ENCODE assay signal across 16 cellular contexts in the genomic region with DNA sequence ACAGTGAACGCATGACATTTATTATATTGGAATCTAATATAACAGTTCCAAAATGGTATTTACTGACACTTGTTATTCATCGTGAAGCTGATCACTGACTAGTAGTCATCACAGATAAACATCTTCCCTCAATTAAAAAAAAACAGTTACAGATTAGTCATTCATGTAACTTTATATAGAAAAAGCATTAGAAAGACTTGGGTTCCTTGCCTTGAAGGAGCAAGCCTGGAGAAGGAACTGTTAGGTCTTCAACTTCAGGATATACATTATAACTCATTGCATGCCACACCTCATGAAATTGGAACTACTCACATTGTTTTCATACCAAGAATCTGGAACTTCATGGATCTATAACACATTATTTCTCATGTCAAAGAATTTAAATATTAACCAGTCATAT.
DNase-seq lines count a peak whose midpoint lies in the region; ATAC-seq, FAIRE-seq and TF ChIP-seq lines count a peak whose summit lies in the region.
"Had no signal": no experiment of that assay in that cellular context is flagged by ENCODE, and none has a peak within 500 bp of the region (broad histone marks: within the 10 kb centered on the region; RNA-seq: fewer than 3 reads in every experiment).

No MANE protein-coding gene starts in this region.

- H3K9me3 ChIP-seq in RWPE2 (ENCODE audit: severe bottlenecking), result no peaks in the 10 kb centered on the region
- no peaks in the 10 kb centered on the region for H3K9me3 ChIP-seq in endothelial cell of umbilical vein (replicated peaks; ENCODE audit: control insufficient read depth, insufficient read depth, low read length)
- peaks cover 5% of the 10 kb centered on the region for H3K9me3 ChIP-seq in keratinocyte (ENCODE audit: control insufficient read depth, low read depth, low read length)
- H3K9me3 ChIP-seq: A549 had no signal

- ATAC-seq in RWPE2 (ENCODE audit: low read depth), result peak; percentile 64
- no peak for ATAC-seq in HG02763 (IDR thresholded peaks at IDR 0.05; ENCODE audit: unreplicated experiment)
- ATAC-seq in GM21515 (IDR thresholded peaks at IDR 0.05; ENCODE audit: unreplicated experiment), result no peak
- no peak for ATAC-seq in GM21360 (IDR thresholded peaks at IDR 0.05; ENCODE audit: unreplicated experiment)
- ATAC-seq: A549, GM12878, K562 had no signal

- no peaks in the 10 kb centered on the region for H3K79me2 ChIP-seq in endothelial cell of umbilical vein (ENCODE audit: control insufficient read depth, insufficient read depth, low read length)
- no peaks in the 10 kb centered on the region for H3K79me2 ChIP-seq in keratinocyte (ENCODE audit: control insufficient read depth, insufficient read depth, low read length)

- H3K4me2 ChIP-seq in endothelial cell of umbilical vein (ENCODE audit: insufficient read depth, low read length) (no peak overlapping the region), keratinocyte (ENCODE audit: control insufficient read depth, extremely low read depth, insufficient read depth, low read depth, low read length) (peak overlapping the region; percentile 18)
- H3K4me2 ChIP-seq: A549 had no signal

- POLR2A ChIA-PET in endothelial cell of umbilical vein (lab: Charles Lee), result no interaction called here

- H3K27ac ChIP-seq in RWPE2 (ENCODE audit: poor library complexity, severe bottlenecking) (peak overlapping the region; percentile 97), endothelial cell of umbilical vein (ENCODE audit: insufficient read depth, low read depth, low read length) (no peak overlapping the region), keratinocyte (ENCODE audit: control insufficient read depth, insufficient read depth, low read length) (no peak overlapping the region)
- H3K27ac ChIP-seq: A549 had no signal

- BruUV-seq in Calu3 (replicated peaks; lab: Mats Ljungman, UMichigan) (no TSS peak), endothelial cell of umbilical vein (replicated peaks; lab: Mats Ljungman, UMichigan) (no TSS peak)

- FAIRE-seq in endothelial cell of umbilical vein (lab: Jason Lieb, UNC), result no peak
- FAIRE-seq in keratinocyte (lab: Jason Lieb, UNC), result no peak
- FAIRE-seq: A549, GM12878, GM18507, K562 had no signal

- H3K36me3 Mint-ChIP-seq in Calu3 (ENCODE audit: insufficient read depth, unreplicated experiment), result no peaks in the 10 kb centered on the region
- H3K36me3 Mint-ChIP-seq: CD14-positive monocyte; CD8-positive, alpha-beta memory T cell had no signal

- H3K36me3 ChIP-seq in RWPE2 (ENCODE audit: low read depth) (no peaks in the 10 kb centered on the region), endothelial cell of umbilical vein (ENCODE audit: control insufficient read depth in 2 of 2, extremely low read depth in 1 of 2, insufficient read depth in 2 of 2, low read length in 2 of 2) (no peaks in the 10 kb centered on the region), keratinocyte (ENCODE audit: control insufficient read depth in 2 of 2, extremely low read depth in 1 of 2, insufficient read depth in 2 of 2, low read length in 2 of 2) (no peaks in the 10 kb centered on the region)

- no peak for TF ChIP-seq POLR2A in endothelial cell of umbilical vein (IDR thresholded peaks at IDR 0.05; ENCODE audit: low read depth, low read length)

- H3K27me3 ChIP-seq in RWPE2 (ENCODE audit: insufficient read depth, poor library complexity, severe bottlenecking) (no peaks in the 10 kb centered on the region), endothelial cell of umbilical vein (ENCODE audit: control insufficient read depth in 2 of 2, insufficient read depth in 2 of 2, low read length in 2 of 2) (no peaks in the 10 kb centered on the region), keratinocyte (ENCODE audit: control insufficient read depth, extremely low read depth, insufficient read depth, low read length) (no peaks in the 10 kb centered on the region)

- H3K4me1 Mint-ChIP-seq in Calu3 (ENCODE audit: low read depth, unreplicated experiment), result peaks cover 28% of the 10 kb centered on the region
- H3K4me1 Mint-ChIP-seq: CD14-positive monocyte; CD8-positive, alpha-beta memory T cell had no signal

- intact Hi-C loops in Calu3 (cut with micrococcal nuclease; ENCODE audit: unreplicated experiment) (loop anchor here (10.0 kb wide), 1 partner anchor 100 kb away; no protein-coding TSS in a partner anchor), endothelial cell of umbilical vein (cut with micrococcal nuclease) (loop anchor here (10.0 kb wide), 1 partner anchor 180 kb away; no protein-coding TSS in a partner anchor)

- peak overlapping the region; percentile 33 for H3K4me3 Mint-ChIP-seq in Calu3 (ENCODE audit: low read depth, unreplicated experiment)
- H3K4me3 Mint-ChIP-seq: CD14-positive monocyte; CD8-positive, alpha-beta memory T cell; HFFc6 had no signal

- peaks cover 50% of the 10 kb centered on the region for H3K4me1 ChIP-seq in RWPE2 (ENCODE audit: insufficient read depth, poor library complexity, severe bottlenecking)
- peaks cover 27% of the 10 kb centered on the region for H3K4me1 ChIP-seq in endothelial cell of umbilical vein (ENCODE audit: control insufficient read depth, extremely low read depth, insufficient read depth, low read length)
- peaks cover 40% of the 10 kb centered on the region for H3K4me1 ChIP-seq in keratinocyte (ENCODE audit: control insufficient read depth, extremely low read depth, insufficient read depth, low read length)
- H3K4me1 ChIP-seq: A549 had no signal

- H3K4me3 ChIP-seq in RWPE2 (ENCODE audit: severe bottlenecking), result no peak overlapping the region
- no peak overlapping the region for H3K4me3 ChIP-seq in endothelial cell of umbilical vein (replicated peaks in 1 of 3; ENCODE audit: insufficient read depth in 1 of 3, low read depth in 1 of 3, low read length in 3 of 3)
- H3K4me3 ChIP-seq in keratinocyte (ENCODE audit: control insufficient read depth in 2 of 3, extremely low read depth in 1 of 3, insufficient read depth in 2 of 3, low read depth in 1 of 3, low read length in 3 of 3), result no peak overlapping the region
- H3K4me3 ChIP-seq: A549, GM12878, K562 had no signal

- CTCF ChIA-PET in Calu3 (lab: Charles Lee) (no interaction called here), endothelial cell of umbilical vein (lab: Charles Lee) (interaction anchor here (1.1 kb wide), 1 partner anchor 26 kb away, joined by 3 read pairs; no protein-coding TSS in a partner anchor)

- H3K27me3 Mint-ChIP-seq in Calu3 (ENCODE audit: unreplicated experiment), result no peaks in the 10 kb centered on the region
- H3K27me3 Mint-ChIP-seq: CD8-positive, alpha-beta memory T cell had no signal

- H3K9me1 ChIP-seq in endothelial cell of umbilical vein (replicated peaks; ENCODE audit: control insufficient read depth, extremely low read depth, insufficient read depth, low read length) (no peaks in the 10 kb centered on the region), keratinocyte (ENCODE audit: control insufficient read depth, extremely low read depth, insufficient read depth, low read length) (no peaks in the 10 kb centered on the region)

- dilution Hi-C loops in endothelial cell of umbilical vein (cut with MboI; ENCODE audit: extremely low pct_ligation_motif_present, low sequenced_read_pairs), result no loop called here
- dilution Hi-C loops in keratinocyte (cut with MboI; ENCODE audit: extremely low pct_ligation_motif_present, low sequenced_read_pairs), result no loop called here

- H3K27ac Mint-ChIP-seq in Calu3 (ENCODE audit: unreplicated experiment), result peak overlapping the region; percentile 60
- H3K27ac Mint-ChIP-seq: CD14-positive monocyte; CD8-positive, alpha-beta memory T cell; HFFc6 had no signal

- no peaks in the 10 kb centered on the region for H3K9me3 Mint-ChIP-seq in Calu3 (ENCODE audit: low read depth, unreplicated experiment)

- TF ChIP-seq CTCF in Calu3 (IDR thresholded peaks at IDR 0.05; ENCODE audit: unreplicated experiment) (no peak), RWPE2 (IDR thresholded peaks at IDR 0.05; ENCODE audit: poor library complexity, severe bottlenecking) (no peak), endothelial cell of umbilical vein (IDR thresholded peaks at IDR 0.05; ENCODE audit: extremely low read depth in 1 of 2, insufficient read depth in 1 of 2, low read depth in 1 of 2, low read length in 2 of 2) (no peak), keratinocyte (optimal IDR thresholded peaks at IDR 0.05 in 1 of 3, IDR thresholded peaks at IDR 0.05 in 1 of 3, conservative IDR thresholded peaks at IDR 0.05 in 1 of 3; ENCODE audit: extremely low read depth in 1 of 3, insufficient read depth in 2 of 3, low read length in 3 of 3) (no peak)

- DNase-seq in Calu3 (no peak), RWPE2 (ENCODE audit: low spot score) (no peak), endothelial cell of umbilical vein (ENCODE audit: low read depth, low spot score) (no peak), keratinocyte (ENCODE audit: low read depth, low spot score) (no peak)
- DNase-seq: CD8-positive, alpha-beta memory T cell; DMS79; HCEC 1CT; HFFc6 had no signal

- H4K20me1 ChIP-seq in endothelial cell of umbilical vein (replicated peaks; ENCODE audit: control insufficient read depth, extremely low read depth, insufficient read depth, low read length), result no peaks in the 10 kb centered on the region
- H4K20me1 ChIP-seq in keratinocyte (ENCODE audit: control insufficient read depth, extremely low read depth, insufficient read depth, low read length), result no peaks in the 10 kb centered on the region

- H2AFZ ChIP-seq in endothelial cell of umbilical vein (ENCODE audit: low read depth, low read length) (no peak overlapping the region), keratinocyte (ENCODE audit: control insufficient read depth, low read length) (no peak overlapping the region)

- H3K9ac ChIP-seq in endothelial cell of umbilical vein (replicated peaks; ENCODE audit: extremely low read depth, insufficient read depth, low read length) (no peak overlapping the region), keratinocyte (ENCODE audit: control insufficient read depth, extremely low read depth, insufficient read depth, low read length) (no peak overlapping the region)

TF ChIP-seq in endothelial cell of umbilical vein, 7 proteins besides CTCF, POLR2A, EP300 and RAD21:
- TF ChIP-seq FOS (IDR thresholded peaks at IDR 0.05; ENCODE audit: borderline replicate concordance, insufficient read depth, low read length) (peak; percentile 44), GATA2 (IDR thresholded peaks at IDR 0.05; ENCODE audit: insufficient read depth, insufficient read length, low read depth, low read length) (peak; percentile 69), MYC (IDR thresholded peaks at IDR 0.05; ENCODE audit: low read depth, low read length) (no peak)
